Comparison of ENCODE assay signal across 8 cellular contexts in the genomic region with DNA sequence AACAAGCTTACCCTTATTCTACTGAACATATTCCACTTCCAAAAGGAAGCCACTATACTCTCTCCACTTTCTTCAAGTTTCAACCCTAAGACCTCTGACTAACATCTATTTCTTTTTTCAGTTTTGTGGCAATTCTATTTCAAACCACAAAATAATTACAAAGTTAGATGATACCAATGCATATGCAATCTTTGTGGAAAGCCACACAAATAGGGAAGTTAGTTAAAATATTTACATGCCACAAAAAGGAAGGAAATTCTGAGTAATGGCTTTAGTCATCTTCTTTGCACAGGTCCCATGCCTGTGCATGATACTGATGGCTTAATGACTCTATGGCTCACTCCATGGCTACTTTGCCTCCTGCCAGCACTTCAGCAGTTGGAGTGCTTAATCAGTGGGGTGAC. TPM values are rescaled to one million over a fixed set of nuclear protein-coding genes. Genes with fewer than 3 reads are reported as not detected.
A peak's percentile ranks its signal among the peaks of the same experiment; 100 is the strongest.
DNase-seq lines count a peak whose midpoint lies in the region; ATAC-seq and TF ChIP-seq lines count a peak whose summit lies in the region.

No MANE protein-coding gene starts in this region.

- H3K27me3 ChIP-seq in Caco-2 (replicated peaks; ENCODE audit: control insufficient read depth, insufficient read depth, low read length): no peaks in the 10 kb centered on the region

- POLR2A ChIA-PET in Caco-2 (lab: Charles Lee): no interaction called here

- H3K4me3 Mint-ChIP-seq in activated T-helper 2 cell treated with anti-CD3 and anti-CD28 coated beads, Interferon-gamma antibody, Interleukin-2, Interleukin-4, amounts not matched to agents 10 μg/mL and 5 μg/mL and 100 μg/mL, durations not matched to agents 14 hours and 24 hours and 36 hours (ENCODE audit: low read depth): peak overlapping the region; percentile 0
- no peak overlapping the region for H3K4me3 Mint-ChIP-seq in Caco-2 (ENCODE audit: unreplicated experiment)

- peaks cover 1% of the 10 kb centered on the region for H3K27me3 Mint-ChIP-seq in activated T-helper 2 cell treated with anti-CD3 and anti-CD28 coated beads, Interferon-gamma antibody, Interleukin-2, Interleukin-4, amounts not matched to agents 10 μg/mL and 5 μg/mL and 100 μg/mL, durations not matched to agents 14 hours and 24 hours and 36 hours (ENCODE audit: low read depth)
- H3K27me3 Mint-ChIP-seq in Caco-2 (ENCODE audit: insufficient read depth, unreplicated experiment): peaks cover 3% of the 10 kb centered on the region

- peaks cover 30% of the 10 kb centered on the region for H3K36me3 Mint-ChIP-seq in activated T-helper 2 cell treated with anti-CD3 and anti-CD28 coated beads, Interferon-gamma antibody, Interleukin-2, Interleukin-4, amounts not matched to agents 10 μg/mL and 5 μg/mL and 100 μg/mL, durations not matched to agents 14 hours and 24 hours and 36 hours (ENCODE audit: low read depth)
- no peaks in the 10 kb centered on the region for H3K36me3 Mint-ChIP-seq in Caco-2 (ENCODE audit: insufficient read depth, unreplicated experiment)

- intact Hi-C loops in activated T-helper 2 cell treated with anti-CD3 and anti-CD28 coated beads, Interferon-gamma antibody, Interleukin-2, Interleukin-4, amounts not matched to agents 10 μg/mL and 5 μg/mL and 100 μg/mL, durations not matched to agents 14 hours and 24 hours and 36 hours (cut with micrococcal nuclease): loop anchor here (1.0 to 2.0 kb wide), 5 partner anchors 32 to 150 kb away; a partner anchor contains a TSS
- intact Hi-C loops in Caco-2 (cut with micrococcal nuclease; ENCODE audit: unreplicated experiment): no loop called here

- no peak for TF ChIP-seq CTCF in Caco-2 (IDR thresholded peaks at IDR 0.05; ENCODE audit: insufficient read depth in 1 of 2, low read depth in 1 of 2, low read length in 1 of 2, severe bottlenecking in 1 of 2, unreplicated experiment in 1 of 2)

- in situ Hi-C loops in G401 (cut with HindIII; ENCODE audit: low sequenced_read_pairs): no loop called here

- peaks cover 54% of the 10 kb centered on the region for H3K4me1 Mint-ChIP-seq in activated T-helper 2 cell treated with anti-CD3 and anti-CD28 coated beads, Interferon-gamma antibody, Interleukin-2, Interleukin-4, amounts not matched to agents 10 μg/mL and 5 μg/mL and 100 μg/mL, durations not matched to agents 14 hours and 24 hours and 36 hours (ENCODE audit: low read depth)
- H3K4me1 Mint-ChIP-seq in Caco-2 (ENCODE audit: low read depth, unreplicated experiment): no peaks in the 10 kb centered on the region

- BruUV-seq in Caco-2 (replicated peaks; lab: Mats Ljungman, UMichigan): no TSS peak

- no peaks in the 10 kb centered on the region for H3K9me3 ChIP-seq in Caco-2

- CTCF ChIA-PET in Caco-2 (lab: Charles Lee): no interaction called here

- ATAC-seq in GM19455 (IDR thresholded peaks at IDR 0.05; ENCODE audit: unreplicated experiment): peak; percentile 73
- ATAC-seq in HG03521 (IDR thresholded peaks at IDR 0.05; ENCODE audit: unreplicated experiment): peak; percentile 77

- H3K27ac Mint-ChIP-seq in activated T-helper 2 cell treated with anti-CD3 and anti-CD28 coated beads, Interferon-gamma antibody, Interleukin-2, Interleukin-4, amounts not matched to agents 10 μg/mL and 5 μg/mL and 100 μg/mL, durations not matched to agents 14 hours and 24 hours and 36 hours: peak overlapping the region; percentile 28
- H3K27ac Mint-ChIP-seq in Caco-2 (ENCODE audit: unreplicated experiment): no peak overlapping the region

- no peaks in the 10 kb centered on the region for H3K4me1 ChIP-seq in Caco-2

- no peaks in the 10 kb centered on the region for H3K36me3 ChIP-seq in Caco-2 (ENCODE audit: control insufficient read depth, insufficient read depth, low read length)

- H3K9me3 Mint-ChIP-seq in activated T-helper 2 cell treated with anti-CD3 and anti-CD28 coated beads, Interferon-gamma antibody, Interleukin-2, Interleukin-4, amounts not matched to agents 10 μg/mL and 5 μg/mL and 100 μg/mL, durations not matched to agents 14 hours and 24 hours and 36 hours: peaks cover 40% of the 10 kb centered on the region
- H3K9me3 Mint-ChIP-seq in Caco-2 (ENCODE audit: unreplicated experiment): no peaks in the 10 kb centered on the region

- H3K4me3 ChIP-seq in Caco-2 (ENCODE audit: low read depth, low read length): no peak overlapping the region

- peak; percentile 5 for DNase-seq in CMK (ENCODE audit: low read depth)
- no peak for DNase-seq in activated T-helper 2 cell treated with anti-CD3 and anti-CD28 coated beads, Interferon-gamma antibody, Interleukin-2, Interleukin-4, amounts not matched to agents 10 μg/mL and 5 μg/mL and 100 μg/mL, durations not matched to agents 14 hours and 24 hours and 36 hours (ENCODE audit: low spot score)
- DNase-seq in G401 (ENCODE audit: low spot score): no peak
- DNase-seq in NCI-H128 (lab: John Stamatoyannopoulos, UW; ENCODE audit: unreplicated experiment): no peak
- DNase-seq in NCI-H2081 treated with DMSO at 0.1 percent for 48 hours (lab: John Stamatoyannopoulos, UW): no peak
- DNase-seq in Caco-2: no peak

RNA-seq across cellular contexts. Expression of a gene that starts 57.0 kb away (rescaled TPM):
- 91.5 and 93.2 TPM in 2 replicates for total RNA-seq in activated T-helper 2 cell treated with anti-CD3 and anti-CD28 coated beads, Interferon-gamma antibody, Interleukin-2, Interleukin-4, amounts not matched to agents 10 μg/mL and 5 μg/mL and 100 μg/mL, durations not matched to agents 14 hours and 24 hours and 36 hours
- not detected in 2 replicates for total RNA-seq in G401 (2014; rRNA removed; shearing (Covaris generic))
- 9.9 and 10.9 TPM in 2 replicates for total RNA-seq in Caco-2 (2022)

Comparison
In these comparisons a context has a peak if more than half of its experiments do, and no peak if none do; other contexts are left out.
1. RNA of a gene that starts 57.0 kb away (total RNA-seq): 91.5 to 93.2 TPM in activated T-helper 2 cell treated with anti-CD3 and anti-CD28 coated beads, Interferon-gamma antibody, Interleukin-2, Interleukin-4, amounts not matched to agents 10 μg/mL and 5 μg/mL and 100 μg/mL, durations not matched to agents 14 hours and 24 hours and 36 hours and 9.9 to 10.9 TPM in Caco-2; not detected in G401; every median in the first group is over 10 times any median in the second.